ENCODE assay signal across 8 cellular contexts in genomic region chr16:2980227-2981176, GRCh38. TPM values are rescaled to one million over a fixed set of nuclear protein-coding genes. Genes with fewer than 3 reads are reported as not detected.
DNase-seq lines count a peak whose midpoint lies in the region; ATAC-seq lines count a peak whose summit lies in the region.

PKMYT1 (minus strand) TSS chr16:2980446; CDS start chr16:2979657, 789 bp downstream.

- H3K36me3 ChIP-seq in CD4-positive, alpha-beta memory T cell (ENCODE audit: insufficient read depth, low read length) = no peaks in the 10 kb centered on the region
- no peaks in the 10 kb centered on the region for H3K36me3 ChIP-seq in effector memory CD4-positive, alpha-beta T cell (ENCODE audit: control insufficient read depth, insufficient read depth, low read length)

- intact Hi-C loops in CD4-positive, alpha-beta memory T cell (cut with micrococcal nuclease) = loop anchor here (1.0 kb wide), 2 partner anchors 11 to 144 kb away; partner anchors contain the start of gene PAQR4

- peaks cover 0 to 14% (median 6%) of the 10 kb centered on the region in 4 donors for H3K4me1 Mint-ChIP-seq in CD4-positive, alpha-beta memory T cell

- H3K27me3 ChIP-seq in CD4-positive, alpha-beta memory T cell (ENCODE audit: insufficient read depth, low read length) = no peaks in the 10 kb centered on the region
- H3K27me3 ChIP-seq in effector memory CD4-positive, alpha-beta T cell (replicated peaks; ENCODE audit: control insufficient read depth, insufficient read depth, low read length, poor library complexity, severe bottlenecking) = no peaks in the 10 kb centered on the region

- peaks cover 16% of the 10 kb centered on the region for H3K4me1 ChIP-seq in CD4-positive, alpha-beta memory T cell (ENCODE audit: insufficient read depth, low read length)
- H3K4me1 ChIP-seq in effector memory CD4-positive, alpha-beta T cell (ENCODE audit: control insufficient read depth, insufficient read depth, low read length, poor library complexity, severe bottlenecking) = peaks cover 12% of the 10 kb centered on the region

- H3K36me3 Mint-ChIP-seq in CD4-positive, alpha-beta memory T cell = peaks cover 0 to 1% of the 10 kb centered on the region in 2 donors

- ATAC-seq in GM19452 (IDR thresholded peaks at IDR 0.05; ENCODE audit: unreplicated experiment) (peak; percentile 78), HG03571 (IDR thresholded peaks at IDR 0.05; ENCODE audit: unreplicated experiment) (peak; percentile 68)

- H3K27ac ChIP-seq in CD4-positive, alpha-beta memory T cell (ENCODE audit: low read depth, low read length) = peak within 1 kb of the TSS; percentile 84
- peak within 1 kb of the TSS; percentile 83 for H3K27ac ChIP-seq in effector memory CD4-positive, alpha-beta T cell (ENCODE audit: insufficient read depth, low read length, poor library complexity, severe bottlenecking)

- H3K4me3 ChIP-seq in CD4-positive, alpha-beta memory T cell (ENCODE audit: low read length in 2 of 2) = peak within 1 kb of the TSS; percentile 57 to 73
- peak within 1 kb of the TSS; percentile 88 for H3K4me3 ChIP-seq in effector memory CD4-positive, alpha-beta T cell (ENCODE audit: insufficient read depth, low read depth, low read length, poor library complexity, severe bottlenecking)

- DNase-seq in CD4-positive, alpha-beta memory T cell = peak; percentile 87 to 97 (median 95)
- DNase-seq in NK-92 treated with Interleukin-12 subunit alpha and Interleukin-12 subunit beta, amount 100 ng/mL, for 24 hours (lab: John Stamatoyannopoulos, UW) = peak; percentile 89
- peak; percentile 87 to 90 (median 89) for DNase-seq in effector memory CD4-positive, alpha-beta T cell
- peak; percentile 92 for DNase-seq in medulla oblongata (ENCODE audit: extremely low spot score)
- DNase-seq in stimulated activated CD4-positive, alpha-beta T cell treated with anti-CD3 and anti-CD28 coated beads, TNF-alpha, amount 100 ng/mL, for 48 hours (ENCODE audit: low read depth in 3 of 3) = peak; percentile 89 to 97 (median 91)

- H3K4me3 Mint-ChIP-seq in CD4-positive, alpha-beta memory T cell = peak within 1 kb of the TSS; percentile 77 to 85 (median 84)

- peak within 1 kb of the TSS; percentile 55 to 89 (median 75) for H3K27ac Mint-ChIP-seq in CD4-positive, alpha-beta memory T cell

- POLR2A ChIA-PET in CD4-positive, alpha-beta memory T cell (lab: Charles Lee; ENCODE audit: partially characterized antibody) = interaction anchor here (0.6 to 5.4 kb wide), 7 partner anchors 13 to 149 kb away, joined by 3 to 49 read pairs (median 5); partner anchors contain the start of genes FLYWCH1, FLYWCH2, KREMEN2 and PAQR4
- POLR2A ChIA-PET in activated CD8-positive, alpha-beta memory T cell treated with anti-CD3 and anti-CD28 coated beads for 36 hours (lab: Charles Lee) = interaction anchor here (0.7 to 2.6 kb wide), 3 partner anchors 11 to 90 kb away, joined by 3 to 15 read pairs (median 4); partner anchors contain the start of gene TNFRSF12A

- no peaks in the 10 kb centered on the region for H3K9me3 Mint-ChIP-seq in CD4-positive, alpha-beta memory T cell

- no peaks in the 10 kb centered on the region for H3K9me3 ChIP-seq in CD4-positive, alpha-beta memory T cell (ENCODE audit: control insufficient read depth in 1 of 2, low read length in 2 of 2)
- no peaks in the 10 kb centered on the region for H3K9me3 ChIP-seq in effector memory CD4-positive, alpha-beta T cell (ENCODE audit: control insufficient read depth, low read length)

- H3K27me3 Mint-ChIP-seq in CD4-positive, alpha-beta memory T cell = peaks cover 2% of the 10 kb centered on the region in 2 donors

- CTCF ChIA-PET in CD4-positive, alpha-beta memory T cell (lab: Charles Lee; ENCODE audit: partially characterized antibody) = interaction anchor here (0.5 to 1.2 kb wide), 5 partner anchors 8 to 97 kb away, joined by 3 to 4 read pairs (median 3); no protein-coding TSS in a partner anchor
- CTCF ChIA-PET in activated CD8-positive, alpha-beta memory T cell treated with anti-CD3 and anti-CD28 coated beads for 36 hours (lab: Charles Lee) = interaction anchor here (0.7 to 3.4 kb wide), 5 partner anchors 11 to 23 kb away, joined by 3 to 11 read pairs (median 7); partner anchors contain the start of gene PAQR4

RNA-seq across cellular contexts. Expression of gene PKMYT1, which starts in this region (rescaled TPM):
- under 1 TPM in 1 of 2 experiments, not detected in 1; 0.79 TPM for total RNA-seq in CD4-positive, alpha-beta memory T cell
- not detected for polyA plus RNA-seq in CD4-positive, alpha-beta memory T cell
- 100 to 1,000 TPM; 135 TPM for total RNA-seq in activated CD8-positive, alpha-beta memory T cell treated with anti-CD3 and anti-CD28 coated beads for 36 hours

Comparison
In these comparisons a context has a peak if more than half of its experiments do, and no peak if none do; other contexts are left out.
1. Peak in every context shown above with its lines: DNase-seq, ATAC-seq, H3K4me3 ChIP-seq and H3K27ac ChIP-seq.
2. RNA of gene PKMYT1 (total RNA-seq): 135 TPM in activated CD8-positive, alpha-beta memory T cell treated with anti-CD3 and anti-CD28 coated beads for 36 hours; 0.79 TPM in CD4-positive, alpha-beta memory T cell; every median in the first group is over 10 times any median in the second.
3. Peak in DNase-seq, H3K4me3 ChIP-seq and H3K27ac ChIP-seq in CD4-positive, alpha-beta memory T cell; RNA of the gene not detected or under 1 TPM.